8 cellular contexts compared by ENCODE assay signal in genomic region chr3:114221165-114221880, GRCh38.
DNase-seq lines count a peak whose midpoint lies in the region; ATAC-seq lines count a peak whose summit lies in the region.
"Had no signal": no experiment of that assay in that cellular context is flagged by ENCODE, and none has a peak within 500 bp of the region (broad histone marks: within the 10 kb centered on the region; RNA-seq: fewer than 3 reads in every experiment).

No MANE protein-coding gene starts in this region.

- DNase-seq in T-helper 22 cell (ENCODE audit: low read depth) (peak; percentile 43), NCI-H82 (lab: John Stamatoyannopoulos, UW) (no peak), ecto neural progenitor cell (ENCODE audit: low spot score) (no peak)
- peak in 2 of 3 experiments; percentile 28 to 38 for DNase-seq in stimulated activated CD4-positive, alpha-beta T cell treated with anti-CD3 and anti-CD28 coated beads, TNF-alpha, amount 100 ng/mL, for 24 hours (ENCODE audit: low read depth in 3 of 3)
- DNase-seq: NCI-H1417 had no signal

- H3K9me3 Mint-ChIP-seq in activated naive CD8-positive, alpha-beta T cell (ENCODE audit: low read depth), result peaks cover 4% of the 10 kb centered on the region

- ATAC-seq in HG02588 (IDR thresholded peaks at IDR 0.05; ENCODE audit: unreplicated experiment), result peak; percentile 33
- no peak for ATAC-seq in GM21390 (IDR thresholded peaks at IDR 0.05; ENCODE audit: unreplicated experiment)

- H3K27me3 Mint-ChIP-seq in activated naive CD8-positive, alpha-beta T cell, result no peaks in the 10 kb centered on the region

- peaks cover 67% of the 10 kb centered on the region for H3K4me1 Mint-ChIP-seq in activated naive CD8-positive, alpha-beta T cell (ENCODE audit: low read depth)

- H3K27ac Mint-ChIP-seq in activated naive CD8-positive, alpha-beta T cell, result peak overlapping the region; percentile 97

- peak overlapping the region; percentile 32 for H3K4me3 Mint-ChIP-seq in activated naive CD8-positive, alpha-beta T cell

- peaks cover 29% of the 10 kb centered on the region for H3K36me3 Mint-ChIP-seq in activated naive CD8-positive, alpha-beta T cell

Comparison
In these comparisons a context has a peak if more than half of its experiments do, and no peak if none do; other contexts are left out.
1. DNase-seq: peak in T-helper 22 cell (single experiment) and stimulated activated CD4-positive, alpha-beta T cell treated with anti-CD3 and anti-CD28 coated beads, TNF-alpha, amount 100 ng/mL, for 24 hours (2 of 3); none in NCI-H82 (single experiment) and ecto neural progenitor cell (single experiment).